9 cellular contexts compared by ENCODE assay signal in genomic region chr4:154807042-154807630, GRCh38. TPM values are rescaled to one million over a fixed set of nuclear protein-coding genes. Genes with fewer than 3 reads are reported as not detected.
A peak's percentile ranks its signal among the peaks of the same experiment; 100 is the strongest.
DNase-seq lines count a peak whose midpoint lies in the region; ATAC-seq and TF ChIP-seq lines count a peak whose summit lies in the region.
"Had no signal": no experiment of that assay in that cellular context is flagged by ENCODE, and none has a peak within 500 bp of the region (broad histone marks: within the 10 kb centered on the region; RNA-seq: fewer than 3 reads in every experiment).

No MANE protein-coding gene starts in this region.

- no peaks in the 10 kb centered on the region for H3K4me1 ChIP-seq in tibial artery
- H3K4me1 ChIP-seq: parathyroid adenoma had no signal

- ATAC-seq in GM18867 (IDR thresholded peaks at IDR 0.05; ENCODE audit: unreplicated experiment) (peak; percentile 93), HG03196 (IDR thresholded peaks at IDR 0.05; ENCODE audit: unreplicated experiment) (peak; percentile 77), HG02623 (IDR thresholded peaks at IDR 0.05; ENCODE audit: unreplicated experiment) (no peak), left ventricle myocardium superior (no peak)

- TF ChIP-seq CTCF in C4-2B (conservative IDR thresholded peaks at IDR 0.05) (peak; percentile 86), tibial artery (IDR thresholded peaks at IDR 0.05) (peak; percentile 46 to 53)

- peak; percentile 25 for DNase-seq in RPMI8226
- DNase-seq in fibroblast of the conjunctiva (ENCODE audit: low read depth), result peak; percentile 51
- DNase-seq in tibial artery, result no peak
- no peak for DNase-seq in left ventricle myocardium superior

- H3K36me3 ChIP-seq in tibial artery, result no peaks in the 10 kb centered on the region

- H3K4me3 ChIP-seq in tibial artery, result no peak overlapping the region

- no peaks in the 10 kb centered on the region for H3K9me3 ChIP-seq in tibial artery

- no peaks in the 10 kb centered on the region for H3K27me3 ChIP-seq in tibial artery

- no peak overlapping the region for H3K27ac ChIP-seq in C4-2B
- H3K27ac ChIP-seq in tibial artery, result no peak overlapping the region
- H3K27ac ChIP-seq: parathyroid adenoma had no signal

- intact Hi-C loops in tibial artery (cut with DNase I; ENCODE audit: low total_unique reads) (no loop called here), left ventricle myocardium superior (cut with micrococcal nuclease) (loop anchor here (10.0 kb wide), 1 partner anchor 548 kb away; no protein-coding TSS in a partner anchor)

RNA-seq across cellular contexts. Expression of gene RBM46, which starts 26.1 kb away (rescaled TPM):
- total RNA-seq in left ventricle myocardium superior, result not detected

Comparison
In these comparisons a context has a peak if more than half of its experiments do, and no peak if none do; other contexts are left out.
1. ATAC-seq: peak in GM18867 (single experiment) and HG03196 (single experiment); none in HG02623 (single experiment) and left ventricle myocardium superior (single experiment).
2. DNase-seq: peak in RPMI8226 (single experiment) and fibroblast of the conjunctiva (single experiment); none in tibial artery (0 of 2) and left ventricle myocardium superior (single experiment).